ENCODE assay signal across 8 cellular contexts in genomic region chrX:14872851-14873675, GRCh38. TPM values are rescaled to one million over a fixed set of nuclear protein-coding genes. Genes with fewer than 3 reads are reported as not detected.
DNase-seq lines count a peak whose midpoint lies in the region; ATAC-seq and TF ChIP-seq lines count a peak whose summit lies in the region.

Gene FANCB, minus strand, starts transcription at chrX:14873069. Its CDS starts 7,559 bp downstream, at chrX:14865510.
Gene MOSPD2, plus strand, starts transcription at chrX:14873421. Its CDS starts 108 bp downstream, at chrX:14873529.

- no peak for TF ChIP-seq CTCF in mucosa of descending colon (IDR thresholded peaks at IDR 0.05)

- TF ChIP-seq RAD21 in Ishikawa (IDR thresholded peaks at IDR 0.05; ENCODE audit: low read depth) = no peak

- no peaks in the 10 kb centered on the region for H3K9me3 ChIP-seq in mucosa of descending colon

- no peaks in the 10 kb centered on the region for H3K36me3 ChIP-seq in mucosa of descending colon (ENCODE audit: low read depth)

- H3K4me3 ChIP-seq in mucosa of descending colon = peak within 1 kb of the TSS; percentile 42

- peak; percentile 94 for ATAC-seq in GM21619 (IDR thresholded peaks at IDR 0.05; ENCODE audit: unreplicated experiment)
- peak; percentile 98 for ATAC-seq in mucosa of descending colon

- no peaks in the 10 kb centered on the region for H3K4me1 ChIP-seq in mucosa of descending colon (ENCODE audit: low read depth)

- DNase-seq in DMS153 treated with DMSO at 0.1 percent for 48 hours (lab: John Stamatoyannopoulos, UW; ENCODE audit: unreplicated experiment) (peak; percentile 60), OCI-M2 (lab: John Stamatoyannopoulos, UW; ENCODE audit: unreplicated experiment) (peak; percentile 61), activated T-cell treated with anti-CD3 and anti-CD28 coated beads for 48 hours (ENCODE audit: low read depth) (peak; percentile 88), epithelial cell of prostate (ENCODE audit: low read depth, low spot score) (peak; percentile 65), mucosa of descending colon (peak; percentile 94 to 97 (median 96))
- peak; percentile 65 to 86 for DNase-seq in stimulated activated CD8-positive, alpha-beta memory T cell treated with anti-CD3 and anti-CD28 coated beads, Interleukin-4, amount 100 ng/mL, for 1 hour (ENCODE audit: low read depth in 2 of 2, low spot score in 1 of 2)

- TF ChIP-seq EP300 in Ishikawa (IDR thresholded peaks at IDR 0.05; ENCODE audit: borderline replicate concordance) = no peak

- peak within 1 kb of the TSS; percentile 50 for H3K27ac ChIP-seq in epithelial cell of prostate

- intact Hi-C loops in mucosa of descending colon (cut with DNase I, micrococcal nuclease) = no loop called here

TF ChIP-seq in Ishikawa, 13 proteins besides CTCF, POLR2A, EP300 and RAD21:
- TF ChIP-seq CREB1 (IDR thresholded peaks at IDR 0.05; ENCODE audit: low read depth) (no peak), TCF12 (IDR thresholded peaks at IDR 0.05; ENCODE audit: low read depth) (peak; percentile 21; the same call in 1 of the 2 replicates), CEBPB (IDR thresholded peaks at IDR 0.05) (peak; percentile 58; the same call in 1 of the 2 replicates), MAX (IDR thresholded peaks at IDR 0.05) (peak; percentile 85), TAF1 (IDR thresholded peaks at IDR 0.05; ENCODE audit: low read depth) (peak; percentile 36; the same call in 1 of the 2 replicates), ZBTB7A (IDR thresholded peaks at IDR 0.05; ENCODE audit: low read depth) (no peak), USF1 (IDR thresholded peaks at IDR 0.05) (peak; percentile 58), NFIC (IDR thresholded peaks at IDR 0.05) (no peak), EGR1 (IDR thresholded peaks at IDR 0.05) (peak; percentile 71; the same call in 1 of the 2 replicates)

RNA-seq across cellular contexts. Expression of gene FANCB, which starts in this region (rescaled TPM):
- 1 to 10 TPM; 1.3 to 2.9 (median 2.2) TPM for total RNA-seq in mucosa of descending colon

RNA-seq across cellular contexts. Expression of gene MOSPD2, which starts in this region (rescaled TPM):
- 10 to 100 TPM; 11.3 to 14.7 (median 14.4) TPM for total RNA-seq in mucosa of descending colon

Comparison
In these comparisons a context has a peak if more than half of its experiments do, and no peak if none do; other contexts are left out.
1. Peak in every context shown above with its lines: DNase-seq, ATAC-seq, H3K4me3 ChIP-seq and H3K27ac ChIP-seq.